ENCODE assay signal across 16 cellular contexts in genomic region chr3:120151796-120152195, GRCh38. TPM values are rescaled to one million over a fixed set of nuclear protein-coding genes. Genes with fewer than 3 reads are reported as not detected.
DNase-seq lines count a peak whose midpoint lies in the region; ATAC-seq and TF ChIP-seq lines count a peak whose summit lies in the region.
"Had no signal": no experiment of that assay in that cellular context is flagged by ENCODE, and none has a peak within 500 bp of the region (broad histone marks: within the 10 kb centered on the region; RNA-seq: fewer than 3 reads in every experiment).

No MANE protein-coding gene starts in this region.

- H3K4me2 ChIP-seq in osteoblast (ENCODE audit: insufficient read depth, low read length) = no peak overlapping the region
- H3K4me2 ChIP-seq: GM23338 had no signal

- peaks cover 11% of the 10 kb centered on the region for H3K4me1 Mint-ChIP-seq in mesothelial cell of epicardium

- H3K36me3 ChIP-seq in RWPE2 (ENCODE audit: low read depth) (peaks cover 8% of the 10 kb centered on the region), osteoblast (ENCODE audit: insufficient read depth, low read length) (no peaks in the 10 kb centered on the region)

- no peak overlapping the region for H3K4me3 Mint-ChIP-seq in mesothelial cell of epicardium
- H3K4me3 Mint-ChIP-seq: CD14-positive monocyte; CD8-positive, alpha-beta T cell; GM23338 had no signal

- H3K4me3 ChIP-seq in RWPE2 (ENCODE audit: severe bottlenecking) = no peak overlapping the region
- H3K4me3 ChIP-seq in osteoblast (ENCODE audit: insufficient read depth, low read length) = no peak overlapping the region
- H3K4me3 ChIP-seq: GM23338 had no signal

- H3K27ac ChIP-seq in RWPE2 (ENCODE audit: poor library complexity, severe bottlenecking) (peak overlapping the region; percentile 95), osteoblast (ENCODE audit: low read depth, low read length) (no peak overlapping the region)
- H3K27ac ChIP-seq: 22Rv1 had no signal

- no peaks in the 10 kb centered on the region for H4K20me1 ChIP-seq in osteoblast (ENCODE audit: insufficient read depth, low read length)

- peaks cover 23% of the 10 kb centered on the region for H3K9me3 Mint-ChIP-seq in mesothelial cell of epicardium

- H3K36me3 Mint-ChIP-seq in mesothelial cell of epicardium = peaks cover 10% of the 10 kb centered on the region

- no peak overlapping the region for H3K27ac Mint-ChIP-seq in mesothelial cell of epicardium
- H3K27ac Mint-ChIP-seq: CD8-positive, alpha-beta T cell; GM23338 had no signal

- H3K27me3 ChIP-seq in RWPE2 (ENCODE audit: insufficient read depth, poor library complexity, severe bottlenecking) (no peaks in the 10 kb centered on the region), osteoblast (ENCODE audit: insufficient read depth, low read length) (no peaks in the 10 kb centered on the region)

- ATAC-seq in RWPE2 (ENCODE audit: low read depth) (no peak), omental fat pad (ENCODE audit: low FRiP score) (no peak), HG02588 (IDR thresholded peaks at IDR 0.05; ENCODE audit: unreplicated experiment) (no peak)
- ATAC-seq: CD8-positive, alpha-beta T cell; GM23338 had no signal

- H3K4me1 ChIP-seq in RWPE2 (ENCODE audit: insufficient read depth, poor library complexity, severe bottlenecking) (peaks cover 50% of the 10 kb centered on the region), osteoblast (ENCODE audit: insufficient read depth, low read length) (peaks cover 13% of the 10 kb centered on the region)

- no peaks in the 10 kb centered on the region for H3K79me2 ChIP-seq in osteoblast (ENCODE audit: insufficient read depth, low read length)

- no peaks in the 10 kb centered on the region for H3K27me3 Mint-ChIP-seq in mesothelial cell of epicardium (ENCODE audit: low read depth)

- no peak for TF ChIP-seq CTCF in RWPE2 (IDR thresholded peaks at IDR 0.05; ENCODE audit: poor library complexity, severe bottlenecking)
- no peak for TF ChIP-seq CTCF in osteoblast (IDR thresholded peaks at IDR 0.05; ENCODE audit: extremely low read depth, low read depth, low read length)
- no peak for TF ChIP-seq CTCF in omental fat pad (IDR thresholded peaks at IDR 0.05)
- no peak for TF ChIP-seq CTCF in mesothelial cell of epicardium (IDR thresholded peaks at IDR 0.05; ENCODE audit: unreplicated experiment)

- DNase-seq in HT-29 (ENCODE audit: low spot score) (peak; percentile 32), RWPE2 (ENCODE audit: low spot score) (no peak), kidney tubule cell (ENCODE audit: low spot score) (peak; percentile 17), osteoblast (ENCODE audit: insufficient read length, low spot score, missing footprints) (no peak), omental fat pad (ENCODE audit: low spot score) (no peak), MV-4-11 (lab: John Stamatoyannopoulos, UW) (no peak), mesothelial cell of epicardium (ENCODE audit: low spot score in 2 of 2, unreplicated experiment in 2 of 2) (no peak)
- DNase-seq: CD8-positive, alpha-beta T cell; COR-L47; DMS153; GF-D8; H7 had no signal

- H3K9me3 ChIP-seq in RWPE2 (ENCODE audit: severe bottlenecking) (peaks cover 16% of the 10 kb centered on the region), osteoblast (ENCODE audit: low read depth, low read length) (no peaks in the 10 kb centered on the region)

- H2AFZ ChIP-seq in osteoblast (ENCODE audit: low read length) = peak overlapping the region; percentile 20

RNA-seq across cellular contexts. Expression of gene GSK3B, which starts 57.5 kb away (rescaled TPM):
- total RNA-seq in HT-29 (2014; rRNA removed; shearing (Covaris generic)) = 23.3 and 25.2 TPM in 2 replicates
- total RNA-seq in osteoblast (79.9 and 87.9 TPM in 2 replicates), omental fat pad (10 to 100 TPM; 26.3 to 43.0 (median 31.8) TPM), mesothelial cell of epicardium (65.4 to 72.8 TPM (median 72.4 TPM) in 3 replicates)

Comparison
In these comparisons a context has a peak if more than half of its experiments do, and no peak if none do; other contexts are left out.
1. DNase-seq: peak in HT-29 (single experiment) and kidney tubule cell (single experiment); none in RWPE2 (single experiment), osteoblast (single experiment), omental fat pad (single experiment), MV-4-11 (single experiment) and mesothelial cell of epicardium (0 of 2).